In genomic region chr6:108295676-108296075, GRCh38 we compare ENCODE assay signal across 8 cellular contexts. TPM values are rescaled to one million over a fixed set of nuclear protein-coding genes. Genes with fewer than 3 reads are reported as not detected.
DNase-seq lines count a peak whose midpoint lies in the region; ATAC-seq and TF ChIP-seq lines count a peak whose summit lies in the region.

No MANE protein-coding gene starts in this region.

- H3K36me3 Mint-ChIP-seq in HFFc6 (ENCODE audit: low read depth) (no peaks in the 10 kb centered on the region; the same call in 1 of the 2 replicates), brain (no peaks in the 10 kb centered on the region)

- H3K4me1 Mint-ChIP-seq in HFFc6 (ENCODE audit: low read depth), result peaks cover 13% of the 10 kb centered on the region
- H3K4me1 Mint-ChIP-seq in brain, result peaks cover 42% of the 10 kb centered on the region

- POLR2A ChIA-PET in A673 (lab: Charles Lee; ENCODE audit: low non-redundant PET), result no interaction called here

- CTCF ChIA-PET in A673 (lab: Charles Lee), result no interaction called here

- DNase-seq in A673 (ENCODE audit: low spot score) (peak; percentile 15), HFFc6 (no peak), mucosa of descending colon (no peak), pons (ENCODE audit: low spot score) (no peak), NCI-H2107 treated with DMSO at 0.1 percent for 48 hours (lab: John Stamatoyannopoulos, UW; ENCODE audit: unreplicated experiment) (no peak)
- no peak for DNase-seq in activated CD4-positive, alpha-beta T cell treated with anti-CD3 and anti-CD28 coated beads, Interleukin-2, amount 50 U/mL, for 1 hour

- ATAC-seq in mucosa of descending colon (no peak), GM18873 (IDR thresholded peaks at IDR 0.05; ENCODE audit: low FRiP score, unreplicated experiment) (no peak)

- intact Hi-C loops in A673 (cut with micrococcal nuclease; ENCODE audit: unreplicated experiment), result no loop called here
- intact Hi-C loops in mucosa of descending colon (cut with DNase I, micrococcal nuclease), result no loop called here

- no peaks in the 10 kb centered on the region for H3K9me3 ChIP-seq in A673 (ENCODE audit: low read depth, low read length, poor library complexity, severe bottlenecking)
- H3K9me3 ChIP-seq in mucosa of descending colon, result no peaks in the 10 kb centered on the region

- TF ChIP-seq CTCF in A673 (conservative IDR thresholded peaks at IDR 0.05; ENCODE audit: low read depth, low read length) (no peak), HFFc6 (IDR thresholded peaks at IDR 0.05) (no peak), brain (conservative IDR thresholded peaks at IDR 0.05) (no peak), mucosa of descending colon (IDR thresholded peaks at IDR 0.05) (no peak)

- H3K27me3 Mint-ChIP-seq in HFFc6 (ENCODE audit: insufficient read depth) (no peaks in the 10 kb centered on the region), brain (no peaks in the 10 kb centered on the region)

- peak overlapping the region; percentile 88 for H3K27ac ChIP-seq in A673 (ENCODE audit: low read depth, low read length, poor library complexity, severe bottlenecking)

- BruUV-seq in A673 (replicated peaks; lab: Mats Ljungman, UMichigan), result no TSS peak

- H3K4me1 ChIP-seq in A673 (ENCODE audit: insufficient read depth, low read length, poor library complexity, severe bottlenecking) (peaks cover 10% of the 10 kb centered on the region), mucosa of descending colon (ENCODE audit: low read depth) (peaks cover 10% of the 10 kb centered on the region)

- no peaks in the 10 kb centered on the region for H3K27me3 ChIP-seq in A673 (replicated peaks; ENCODE audit: insufficient read depth, low read depth, low read length, poor library complexity)

- H3K4me3 ChIP-seq in A673 (ENCODE audit: low read depth, low read length, poor library complexity, severe bottlenecking) (peak overlapping the region; percentile 68), mucosa of descending colon (peak overlapping the region; percentile 81)

- H3K9me3 Mint-ChIP-seq in HFFc6 (no peaks in the 10 kb centered on the region), brain (no peaks in the 10 kb centered on the region)

- peak overlapping the region; percentile 98 for H3K4me3 Mint-ChIP-seq in HFFc6
- peak overlapping the region; percentile 92 to 99 (median 97) for H3K4me3 Mint-ChIP-seq in brain

- peak overlapping the region; percentile 99 for H3K27ac Mint-ChIP-seq in HFFc6
- peak overlapping the region; percentile 95 to 100 (median 98) for H3K27ac Mint-ChIP-seq in brain

- H3K36me3 ChIP-seq in A673 (ENCODE audit: insufficient read depth, low read length, poor library complexity, severe bottlenecking) (no peaks in the 10 kb centered on the region), mucosa of descending colon (ENCODE audit: low read depth) (peaks cover 5% of the 10 kb centered on the region)

RNA-seq across cellular contexts. Expression of gene AFG1L, which starts 0.8 kb away (rescaled TPM):
- total RNA-seq in A673 (2021), result 5.7 and 7.5 TPM in 2 replicates
- 1 to 10 TPM; 4.8 to 5.7 (median 5.3) TPM for total RNA-seq in HFFc6 (2021; fragmentation: NEBNext Ultra II Directional; extraction: Animal tissue kit (Norgen Biotek cat#: 25700))
- polyA plus RNA-seq in brain (ENCODE audit: insufficient read depth, low read depth, low replicate concordance), result 3.7 TPM
- 10 to 100 TPM in 2 of 3 donors, 1 to 10 TPM in 1; 8.4 to 11.7 (median 10.6) TPM for total RNA-seq in mucosa of descending colon

RNA-seq across cellular contexts. Expression of gene SNX3, which starts 34.8 kb away (rescaled TPM):
- total RNA-seq in A673 (2021) (104 and 105 TPM in 2 replicates), mucosa of descending colon (100 to 1,000 TPM in 2 of 3 donors, 10 to 100 TPM in 1; 97.8 to 139 (median 103) TPM)
- total RNA-seq in HFFc6 (2021; fragmentation: NEBNext Ultra II Directional; extraction: Animal tissue kit (Norgen Biotek cat#: 25700)), result 100 to 1,000 TPM; 148 to 195 (median 189) TPM
- polyA plus RNA-seq in brain (ENCODE audit: insufficient read depth, low read depth, low replicate concordance), result 239 TPM
